Comparison of ENCODE assay signal across 8 cellular contexts in genomic region chr5:68661237-68661636, GRCh38.
A peak's percentile ranks its signal among the peaks of the same experiment; 100 is the strongest.
DNase-seq lines count a peak whose midpoint lies in the region; ATAC-seq and TF ChIP-seq lines count a peak whose summit lies in the region.

No MANE protein-coding gene starts in this region.

- TF ChIP-seq CTCF in adrenal gland (IDR thresholded peaks at IDR 0.05): peak in 4 of 6 experiments; percentile 22 to 34 (median 24)

- WGBS in adrenal gland, 4 donors: 77 to 85% (median 81%) methylated on average over 2 of the region's 2 CpGs

- H3K4me1 Mint-ChIP-seq in activated naive CD8-positive, alpha-beta T cell treated with anti-CD3 and anti-CD28 coated beads, Interleukin-2, amount 50 U/mL, for 24 hours: peaks cover 3% of the 10 kb centered on the region
- no peaks in the 10 kb centered on the region for H3K4me1 Mint-ChIP-seq in activated naive CD8-positive, alpha-beta T cell treated with anti-CD3 and anti-CD28 coated beads for 36 hours

- H3K36me3 ChIP-seq in adrenal gland (replicated peaks in 1 of 2): no peaks in the 10 kb centered on the region

- ATAC-seq in activated naive CD8-positive, alpha-beta T cell treated with anti-CD3 and anti-CD28 coated beads, Interleukin-2, amount 50 U/mL, for 24 hours: peak; percentile 28
- ATAC-seq in HG02938 (IDR thresholded peaks at IDR 0.05; ENCODE audit: unreplicated experiment) (peak; percentile 54), HG02678 (IDR thresholded peaks at IDR 0.05; ENCODE audit: unreplicated experiment) (no peak)

- DNase-seq in activated naive CD8-positive, alpha-beta T cell treated with anti-CD3 and anti-CD28 coated beads, Interleukin-2, amount 50 U/mL, for 24 hours: peak; percentile 8
- no peak for DNase-seq in activated naive CD8-positive, alpha-beta T cell treated with anti-CD3 and anti-CD28 coated beads for 36 hours
- peak in 1 of 7 donors; percentile 16 for DNase-seq in adrenal gland
- peak; percentile 14 to 31 for DNase-seq in lung microvascular endothelial cell (ENCODE audit: low read depth in 2 of 2)
- no peak for DNase-seq in mucosa of gallbladder (ENCODE audit: low spot score)
- DNase-seq in NCI-H2029 treated with DMSO at 0.1 percent for 48 hours (lab: John Stamatoyannopoulos, UW): no peak

- no peaks in the 10 kb centered on the region for H3K36me3 Mint-ChIP-seq in activated naive CD8-positive, alpha-beta T cell treated with anti-CD3 and anti-CD28 coated beads, Interleukin-2, amount 50 U/mL, for 24 hours (ENCODE audit: low read depth)
- H3K36me3 Mint-ChIP-seq in activated naive CD8-positive, alpha-beta T cell treated with anti-CD3 and anti-CD28 coated beads for 36 hours: no peaks in the 10 kb centered on the region

- H3K9me3 ChIP-seq in adrenal gland (replicated peaks in 1 of 3): no peaks in the 10 kb centered on the region

- no peaks in the 10 kb centered on the region for H3K27me3 ChIP-seq in adrenal gland

- no peaks in the 10 kb centered on the region for H3K4me1 ChIP-seq in adrenal gland (replicated peaks in 1 of 2)

- no peak overlapping the region for H3K4me3 ChIP-seq in adrenal gland

- intact Hi-C loops in adrenal gland (cut with DNase I): no loop called here

- H3K4me3 Mint-ChIP-seq in activated naive CD8-positive, alpha-beta T cell treated with anti-CD3 and anti-CD28 coated beads, Interleukin-2, amount 50 U/mL, for 24 hours: no peak overlapping the region
- no peak overlapping the region for H3K4me3 Mint-ChIP-seq in activated naive CD8-positive, alpha-beta T cell treated with anti-CD3 and anti-CD28 coated beads for 36 hours

- no peak overlapping the region for H3K27ac Mint-ChIP-seq in activated naive CD8-positive, alpha-beta T cell treated with anti-CD3 and anti-CD28 coated beads, Interleukin-2, amount 50 U/mL, for 24 hours
- no peak overlapping the region for H3K27ac Mint-ChIP-seq in activated naive CD8-positive, alpha-beta T cell treated with anti-CD3 and anti-CD28 coated beads for 36 hours

- no peak for TF ChIP-seq POLR2A in adrenal gland (IDR thresholded peaks at IDR 0.05)

- H3K27me3 Mint-ChIP-seq in activated naive CD8-positive, alpha-beta T cell treated with anti-CD3 and anti-CD28 coated beads, Interleukin-2, amount 50 U/mL, for 24 hours: no peaks in the 10 kb centered on the region
- H3K27me3 Mint-ChIP-seq in activated naive CD8-positive, alpha-beta T cell treated with anti-CD3 and anti-CD28 coated beads for 36 hours: no peaks in the 10 kb centered on the region

- H3K27ac ChIP-seq in adrenal gland: no peak overlapping the region

- peaks cover 4% of the 10 kb centered on the region for H3K9me3 Mint-ChIP-seq in activated naive CD8-positive, alpha-beta T cell treated with anti-CD3 and anti-CD28 coated beads, Interleukin-2, amount 50 U/mL, for 24 hours
- H3K9me3 Mint-ChIP-seq in activated naive CD8-positive, alpha-beta T cell treated with anti-CD3 and anti-CD28 coated beads for 36 hours: peaks cover 2% of the 10 kb centered on the region

Comparison
In these comparisons a context has a peak if more than half of its experiments do, and no peak if none do; other contexts are left out.
1. DNase-seq: peak in activated naive CD8-positive, alpha-beta T cell treated with anti-CD3 and anti-CD28 coated beads, Interleukin-2, amount 50 U/mL, for 24 hours (single experiment) and lung microvascular endothelial cell (2 of 2); none in activated naive CD8-positive, alpha-beta T cell treated with anti-CD3 and anti-CD28 coated beads for 36 hours (single experiment), mucosa of gallbladder (single experiment) and NCI-H2029 treated with DMSO at 0.1 percent for 48 hours (single experiment).